14 cellular contexts compared by ENCODE assay signal in the genomic region with DNA sequence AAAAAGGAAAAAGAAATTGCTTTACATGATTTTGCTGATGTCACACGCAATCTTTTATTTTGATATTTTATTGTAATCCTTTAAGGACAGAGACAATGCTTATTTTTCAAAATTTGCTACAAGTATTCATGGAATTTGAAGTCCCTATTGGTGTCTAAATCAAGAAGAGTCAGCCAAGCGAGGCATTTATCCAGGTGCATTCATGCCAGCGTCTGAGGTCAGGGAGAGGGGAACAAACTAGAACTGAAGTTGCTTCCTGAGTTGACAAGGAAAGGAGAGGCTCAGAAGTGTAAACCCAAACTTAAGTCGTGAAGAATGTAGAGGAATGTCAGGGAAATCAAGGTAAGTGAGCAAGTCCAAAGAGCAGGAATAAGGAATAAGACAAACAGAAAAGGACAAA.
A peak's percentile ranks its signal among the peaks of the same experiment; 100 is the strongest.
DNase-seq lines count a peak whose midpoint lies in the region; ATAC-seq, FAIRE-seq and TF ChIP-seq lines count a peak whose summit lies in the region.
"Had no signal": no experiment of that assay in that cellular context is flagged by ENCODE, and none has a peak within 500 bp of the region (broad histone marks: within the 10 kb centered on the region; RNA-seq: fewer than 3 reads in every experiment).

No MANE protein-coding gene starts in this region.

- H3K9me1 ChIP-seq in keratinocyte (ENCODE audit: control insufficient read depth, extremely low read depth, insufficient read depth, low read length): no peaks in the 10 kb centered on the region

- no peaks in the 10 kb centered on the region for H3K36me3 Mint-ChIP-seq in activated naive CD4-positive, alpha-beta T cell treated with anti-CD3 and anti-CD28 coated beads, Interleukin-2, amount 50 U/mL, for 24 hours
- H3K36me3 Mint-ChIP-seq in GM23338 (ENCODE audit: low read depth): no peaks in the 10 kb centered on the region
- H3K36me3 Mint-ChIP-seq: CD8-positive, alpha-beta T cell had no signal

- H3K79me2 ChIP-seq in GM23338 (replicated peaks; ENCODE audit: insufficient read depth) (no peaks in the 10 kb centered on the region), keratinocyte (ENCODE audit: control insufficient read depth, insufficient read depth, low read length) (no peaks in the 10 kb centered on the region)

- H3K4me3 Mint-ChIP-seq in activated naive CD4-positive, alpha-beta T cell treated with anti-CD3 and anti-CD28 coated beads, Interleukin-2, amount 50 U/mL, for 24 hours: no peak overlapping the region
- H3K4me3 Mint-ChIP-seq in GM23338: no peak overlapping the region
- H3K4me3 Mint-ChIP-seq: CD8-positive, alpha-beta T cell had no signal

- peak; percentile 41 for FAIRE-seq in keratinocyte (lab: Jason Lieb, UNC)
- FAIRE-seq: A549 had no signal

- H3K4me3 ChIP-seq in GM23338 (no peak overlapping the region), keratinocyte (ENCODE audit: control insufficient read depth in 2 of 3, extremely low read depth in 1 of 3, insufficient read depth in 2 of 3, low read depth in 1 of 3, low read length in 3 of 3) (no peak overlapping the region), thyroid gland (replicated peaks in 1 of 3) (no peak overlapping the region)
- H3K4me3 ChIP-seq: A549, HAP-1 had no signal

- no peak for DNase-seq in activated naive CD4-positive, alpha-beta T cell treated with anti-CD3 and anti-CD28 coated beads, Interleukin-2, amount 50 U/mL, for 16 hours
- DNase-seq in GM23338 (ENCODE audit: low spot score) (no peak), keratinocyte (ENCODE audit: low read depth, low spot score) (no peak), thyroid gland (peak; percentile 67 to 83), NCI-H1092 (lab: John Stamatoyannopoulos, UW) (no peak), NCI-H510A treated with DMSO at 0.1 percent for 48 hours (lab: John Stamatoyannopoulos, UW) (no peak)
- DNase-seq: Calu3; CD8-positive, alpha-beta T cell; DMS79 treated with DMSO at 0.1 percent for 48 hours; GF-D8 had no signal

- H3K4me2 ChIP-seq in GM23338 (no peak overlapping the region), keratinocyte (ENCODE audit: control insufficient read depth, extremely low read depth, insufficient read depth, low read depth, low read length) (no peak overlapping the region)
- H3K4me2 ChIP-seq: A549 had no signal

- intact Hi-C loops in thyroid gland (cut with DNase I): no loop called here

- no peak overlapping the region for H3K27ac ChIP-seq in GM23338 (ENCODE audit: low read depth)
- no peak overlapping the region for H3K27ac ChIP-seq in keratinocyte (ENCODE audit: control insufficient read depth, insufficient read depth, low read length)
- H3K27ac ChIP-seq in thyroid gland: peak overlapping the region; percentile 36 to 66 (median 55)
- H3K27ac ChIP-seq: 22Rv1, A549 had no signal

- ATAC-seq in GM23338: no peak

- H3K36me3 ChIP-seq in GM23338 (ENCODE audit: insufficient read depth) (no peaks in the 10 kb centered on the region), keratinocyte (ENCODE audit: control insufficient read depth in 2 of 2, extremely low read depth in 1 of 2, insufficient read depth in 2 of 2, low read length in 2 of 2) (no peaks in the 10 kb centered on the region), thyroid gland (no peaks in the 10 kb centered on the region)
- H3K36me3 ChIP-seq: HAP-1 had no signal

- no peak overlapping the region for H3K9ac ChIP-seq in keratinocyte (ENCODE audit: control insufficient read depth, extremely low read depth, insufficient read depth, low read length)

- no peak for TF ChIP-seq POLR2A in thyroid gland (IDR thresholded peaks at IDR 0.05)

- peak overlapping the region; percentile 8 for H3K27ac Mint-ChIP-seq in activated naive CD4-positive, alpha-beta T cell treated with anti-CD3 and anti-CD28 coated beads, Interleukin-2, amount 50 U/mL, for 24 hours
- no peak overlapping the region for H3K27ac Mint-ChIP-seq in GM23338
- H3K27ac Mint-ChIP-seq: CD8-positive, alpha-beta T cell had no signal

- H3K27me3 ChIP-seq in GM23338 (ENCODE audit: insufficient read depth) (no peaks in the 10 kb centered on the region), keratinocyte (ENCODE audit: control insufficient read depth, extremely low read depth, insufficient read depth, low read length) (no peaks in the 10 kb centered on the region), thyroid gland (no peaks in the 10 kb centered on the region)

- H4K20me1 ChIP-seq in GM23338 (replicated peaks; ENCODE audit: insufficient read depth) (no peaks in the 10 kb centered on the region), keratinocyte (ENCODE audit: control insufficient read depth, extremely low read depth, insufficient read depth, low read length) (no peaks in the 10 kb centered on the region)

- H3K9me3 ChIP-seq in keratinocyte (ENCODE audit: control insufficient read depth, low read depth, low read length) (no peaks in the 10 kb centered on the region), thyroid gland (no peaks in the 10 kb centered on the region)
- H3K9me3 ChIP-seq: A549, HAP-1 had no signal

- TF ChIP-seq CTCF in GM23338 (conservative IDR thresholded peaks at IDR 0.05; ENCODE audit: low read depth in 2 of 2) (no peak), keratinocyte (optimal IDR thresholded peaks at IDR 0.05 in 1 of 3, IDR thresholded peaks at IDR 0.05 in 1 of 3, conservative IDR thresholded peaks at IDR 0.05 in 1 of 3; ENCODE audit: extremely low read depth in 1 of 3, insufficient read depth in 2 of 3, low read length in 3 of 3) (no peak), thyroid gland (IDR thresholded peaks at IDR 0.05) (no peak)

- H2AFZ ChIP-seq in GM23338 (peak overlapping the region; percentile 0; the same call in 1 of the 2 replicates), keratinocyte (ENCODE audit: control insufficient read depth, low read length) (no peak overlapping the region)

- H3K9me2 ChIP-seq in GM23338 (ENCODE audit: insufficient read depth): no peaks in the 10 kb centered on the region

- no peaks in the 10 kb centered on the region for H3F3A ChIP-seq in GM23338 (replicated peaks; ENCODE audit: low read depth)

- no peaks in the 10 kb centered on the region for H3K4me1 ChIP-seq in GM23338 (ENCODE audit: insufficient read depth)
- H3K4me1 ChIP-seq in keratinocyte (ENCODE audit: control insufficient read depth, extremely low read depth, insufficient read depth, low read length): peaks cover 14% of the 10 kb centered on the region
- peaks cover 26 to 27% of the 10 kb centered on the region in 2 donors for H3K4me1 ChIP-seq in thyroid gland
- H3K4me1 ChIP-seq: A549, HAP-1 had no signal

- dilution Hi-C loops in keratinocyte (cut with MboI; ENCODE audit: extremely low pct_ligation_motif_present, low sequenced_read_pairs): no loop called here

- H3K27me3 Mint-ChIP-seq in activated naive CD4-positive, alpha-beta T cell treated with anti-CD3 and anti-CD28 coated beads, Interleukin-2, amount 50 U/mL, for 24 hours: no peaks in the 10 kb centered on the region
- no peaks in the 10 kb centered on the region for H3K27me3 Mint-ChIP-seq in GM23338 (ENCODE audit: insufficient read depth, low read depth, poor library complexity)

- H3K9me3 Mint-ChIP-seq in activated naive CD4-positive, alpha-beta T cell treated with anti-CD3 and anti-CD28 coated beads, Interleukin-2, amount 50 U/mL, for 24 hours: no peaks in the 10 kb centered on the region
- no peaks in the 10 kb centered on the region for H3K9me3 Mint-ChIP-seq in GM23338

- peaks cover 58% of the 10 kb centered on the region for H3K4me1 Mint-ChIP-seq in activated naive CD4-positive, alpha-beta T cell treated with anti-CD3 and anti-CD28 coated beads, Interleukin-2, amount 50 U/mL, for 24 hours
- H3K4me1 Mint-ChIP-seq in GM23338: no peaks in the 10 kb centered on the region

- 37 to 44% methylated on average over 4 of the region's 4 CpGs for WGBS in thyroid gland, 2 donors

TF ChIP-seq in GM23338, 12 proteins besides CTCF, POLR2A, EP300 and RAD21 (continues in another document):
- TF ChIP-seq CREB1 (CRISPR knock-in tag; IDR thresholded peaks at IDR 0.05; ENCODE audit: low read depth): no peak
- no peak for TF ChIP-seq NANOG (IDR thresholded peaks at IDR 0.05; ENCODE audit: borderline replicate concordance)
- no peak for TF ChIP-seq POLR2AphosphoS5 (IDR thresholded peaks at IDR 0.05; ENCODE audit: low read depth)
- TF ChIP-seq ZNF331 (CRISPR knock-in tag; IDR thresholded peaks at IDR 0.05; ENCODE audit: low read depth): no peak
- TF ChIP-seq, protein P1, sequence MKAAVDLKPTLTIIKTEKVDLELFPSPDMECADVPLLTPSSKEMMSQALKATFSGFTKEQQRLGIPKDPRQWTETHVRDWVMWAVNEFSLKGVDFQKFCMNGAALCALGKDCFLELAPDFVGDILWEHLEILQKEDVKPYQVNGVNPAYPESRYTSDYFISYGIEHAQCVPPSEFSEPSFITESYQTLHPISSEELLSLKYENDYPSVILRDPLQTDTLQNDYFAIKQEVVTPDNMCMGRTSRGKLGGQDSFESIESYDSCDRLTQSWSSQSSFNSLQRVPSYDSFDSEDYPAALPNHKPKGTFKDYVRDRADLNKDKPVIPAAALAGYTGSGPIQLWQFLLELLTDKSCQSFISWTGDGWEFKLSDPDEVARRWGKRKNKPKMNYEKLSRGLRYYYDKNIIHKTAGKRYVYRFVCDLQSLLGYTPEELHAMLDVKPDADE (IDR thresholded peaks at IDR 0.05): no peak
- no peak for TF ChIP-seq EZH2phosphoT487 (IDR thresholded peaks at IDR 0.05; ENCODE audit: unreplicated experiment)

Comparison
In these comparisons a context has a peak if more than half of its experiments do, and no peak if none do; other contexts are left out.
1. DNase-seq: peak in thyroid gland (2 of 2); none in activated naive CD4-positive, alpha-beta T cell treated with anti-CD3 and anti-CD28 coated beads, Interleukin-2, amount 50 U/mL, for 16 hours (single experiment), GM23338 (single experiment), keratinocyte (single experiment), NCI-H1092 (single experiment) and NCI-H510A treated with DMSO at 0.1 percent for 48 hours (single experiment).
2. H3K27ac ChIP-seq: peak in thyroid gland (3 of 3); none in GM23338 (single experiment) and keratinocyte (single experiment).